10 cellular contexts compared by ENCODE assay signal in genomic region chr17:82744736-82745135, GRCh38. TPM values are rescaled to one million over a fixed set of nuclear protein-coding genes. Genes with fewer than 3 reads are reported as not detected.
DNase-seq lines count a peak whose midpoint lies in the region; ATAC-seq and TF ChIP-seq lines count a peak whose summit lies in the region.
"Not testable (repeated sequence)": the region's sequence is repeated elsewhere in the genome, so short reads cannot be mapped to it uniquely, and the experiment has no call there.
"Had no signal": no experiment of that assay in that cellular context is flagged by ENCODE, and none has a peak within 500 bp of the region (broad histone marks: within the 10 kb centered on the region; RNA-seq: fewer than 3 reads in every experiment).

No MANE protein-coding gene starts in this region.

- H4K20me1 ChIP-seq in GM23338 (replicated peaks; ENCODE audit: insufficient read depth), result not testable (repeated sequence)

- not testable (repeated sequence) for H3K4me3 ChIP-seq in GM23338; HAP-1; endodermal cell (ENCODE audit: low read length); lower lobe of right lung; upper lobe of right lung

- H3K9me3 ChIP-seq in HAP-1 (peaks cover 25% of the 10 kb centered on the region), endodermal cell (ENCODE audit: control insufficient read depth, low read length) (peaks cover 33% of the 10 kb centered on the region)
- not testable (repeated sequence) for H3K9me3 ChIP-seq in lower lobe of right lung, upper lobe of right lung

- 0 out of 2 replicates have a peak overlapping the region, but pooled peaks have one; percentile 20 for H3K4me2 ChIP-seq in GM23338

- not testable (repeated sequence) for H3K9ac ChIP-seq in endodermal cell (ENCODE audit: extremely low read depth, low read length, poor library complexity, severe bottlenecking)

- not testable (repeated sequence) for H3K9me2 ChIP-seq in GM23338 (ENCODE audit: insufficient read depth)

- H3K27ac Mint-ChIP-seq in GM23338, endodermal cell: not testable (repeated sequence)

- H3K79me2 ChIP-seq in GM23338 (replicated peaks; ENCODE audit: insufficient read depth), result not testable (repeated sequence)

- H3F3A ChIP-seq in GM23338 (replicated peaks; ENCODE audit: low read depth), result not testable (repeated sequence)

- in situ Hi-C loops in HAP-1 (cut with MboI; ENCODE audit: low sequenced_read_pairs), result not testable (repeated sequence)

- DNase-seq in GM23338 (ENCODE audit: low spot score) (peak; percentile 22), HAP-1 (ENCODE audit: low spot score in 2 of 2) (peak; percentile 85 to 86), NCI-H82 (lab: John Stamatoyannopoulos, UW) (peak; percentile 38), endodermal cell (peak; percentile 54), lower lobe of right lung (peak; percentile 17)
- DNase-seq in upper lobe of right lung, result not testable (repeated sequence)

- H3K4me3 Mint-ChIP-seq in GM23338, endodermal cell: not testable (repeated sequence)

- H3K9me3 Mint-ChIP-seq in GM23338 (peaks cover 39% of the 10 kb centered on the region), endodermal cell (peaks cover 49% of the 10 kb centered on the region)

- H3K4me1 ChIP-seq in GM23338 (ENCODE audit: insufficient read depth) (peaks cover 13% of the 10 kb centered on the region), HAP-1 (peaks cover 21% of the 10 kb centered on the region)
- H3K4me1 ChIP-seq in endodermal cell (ENCODE audit: control insufficient read depth, insufficient read depth, low read length); lower lobe of right lung; upper lobe of right lung: not testable (repeated sequence)

- H3K36me3 ChIP-seq in GM23338 (ENCODE audit: insufficient read depth), result peaks cover 25% of the 10 kb centered on the region
- H3K36me3 ChIP-seq in HAP-1 (replicated peaks), result peaks cover 46% of the 10 kb centered on the region
- peaks cover 55% of the 10 kb centered on the region for H3K36me3 ChIP-seq in endodermal cell (ENCODE audit: control insufficient read depth, insufficient read depth, low read length)
- H3K36me3 ChIP-seq in lower lobe of right lung, result peaks cover 34% of the 10 kb centered on the region
- H3K36me3 ChIP-seq in upper lobe of right lung, result peaks cover 23% of the 10 kb centered on the region

- 40 to 49% methylated on average over 1 to 5 of the region's 7 CpGs for WGBS in endodermal cell (ENCODE audit: insufficient coverage in 1 of 2, insufficient read length in 1 of 2), 2 experiments

- intact Hi-C loops in lower lobe of right lung (cut with DNase I); upper lobe of right lung (cut with DNase I): not testable (repeated sequence)

- H2AFZ ChIP-seq in GM23338, result not testable (repeated sequence)

- H3K36me3 Mint-ChIP-seq in GM23338 (ENCODE audit: low read depth) (peaks cover 62% of the 10 kb centered on the region), endodermal cell (ENCODE audit: low read depth) (peaks cover 73% of the 10 kb centered on the region)

- not testable (repeated sequence) for H3K27me3 Mint-ChIP-seq in GM23338 (ENCODE audit: insufficient read depth, low read depth, poor library complexity)
- peaks cover 12% of the 10 kb centered on the region for H3K27me3 Mint-ChIP-seq in endodermal cell (ENCODE audit: insufficient read depth)

- H3K4me1 Mint-ChIP-seq in GM23338, endodermal cell: not testable (repeated sequence)

- peak overlapping the region; percentile 63 for H3K27ac ChIP-seq in 22Rv1
- peak overlapping the region; percentile 26; the same call in 1 of the 2 replicates for H3K27ac ChIP-seq in GM23338 (ENCODE audit: low read depth)
- peak overlapping the region; percentile 51; the same call in 1 of the 2 replicates for H3K27ac ChIP-seq in VCaP
- not testable (repeated sequence) for H3K27ac ChIP-seq in endodermal cell (ENCODE audit: low read depth, low read length); lower lobe of right lung
- peak overlapping the region; percentile 17 for H3K27ac ChIP-seq in upper lobe of right lung

- peaks cover 10% of the 10 kb centered on the region; the same call in 1 of the 2 replicates for H3K27me3 ChIP-seq in GM23338 (ENCODE audit: insufficient read depth)
- H3K27me3 ChIP-seq in HAP-1 (ENCODE audit: low read depth); endodermal cell (ENCODE audit: control insufficient read depth, insufficient read depth, low read length, poor library complexity, severe bottlenecking); lower lobe of right lung (ENCODE audit: low read depth); upper lobe of right lung: not testable (repeated sequence)

- not testable (repeated sequence) for TF ChIP-seq CTCF in 22Rv1 (IDR thresholded peaks at IDR 0.05); GM23338 (conservative IDR thresholded peaks at IDR 0.05; ENCODE audit: low read depth in 2 of 2); VCaP (conservative IDR thresholded peaks at IDR 0.05); endodermal cell (conservative IDR thresholded peaks at IDR 0.05); lower lobe of right lung (IDR thresholded peaks at IDR 0.05); upper lobe of right lung (IDR thresholded peaks at IDR 0.05)

- ATAC-seq in GM23338, lower lobe of right lung, upper lobe of right lung: not testable (repeated sequence)

RNA-seq across cellular contexts. Expression of gene TBCD, which starts 7.1 kb away (rescaled TPM):
- 116 and 122 TPM in 2 replicates for total RNA-seq in GM23338 (2014; rRNA removed; shearing (Covaris generic))
- polyA plus RNA-seq in GM23338 (2016; fragmentation: Nextera tagmentation; extraction: Ambion mirVana), result 72.4 and 75.0 TPM in 2 replicates
- 100 to 1,000 TPM; 107 TPM for total RNA-seq in endodermal cell
- 107 TPM for polyA plus RNA-seq in endodermal cell (2013, experiment 1 of 2)
- 106 TPM for polyA plus RNA-seq in endodermal cell (2013, experiment 2 of 2)
- total RNA-seq in lower lobe of right lung, result 84.8 TPM
- total RNA-seq in upper lobe of right lung, result 84.5 TPM

RNA-seq across cellular contexts. Expression of gene FN3K, which starts 9.3 kb away (rescaled TPM):
- 11.0 and 12.9 TPM in 2 replicates for total RNA-seq in GM23338 (2014; rRNA removed; shearing (Covaris generic))
- polyA plus RNA-seq in GM23338 (2016; fragmentation: Nextera tagmentation; extraction: Ambion mirVana), result 5.3 TPM in 2 replicates
- 10 to 100 TPM; 24.7 to 35.6 TPM for total RNA-seq in endodermal cell
- 17.1 TPM for polyA plus RNA-seq in endodermal cell (2013, experiment 1 of 2)
- 17.1 TPM for polyA plus RNA-seq in endodermal cell (2013, experiment 2 of 2)
- 27.9 TPM for total RNA-seq in lower lobe of right lung
- total RNA-seq in upper lobe of right lung, result 27.4 TPM
- total RNA-seq: Daoy had no signal
- polyA plus RNA-seq: CD14-positive monocyte had no signal

RNA-seq across cellular contexts. Expression of gene FN3KRP, which starts 28.2 kb away (rescaled TPM):
- total RNA-seq in GM23338 (2014; rRNA removed; shearing (Covaris generic)), result 13.2 and 15.9 TPM in 2 replicates
- polyA plus RNA-seq in GM23338 (2016; fragmentation: Nextera tagmentation; extraction: Ambion mirVana), result 15.1 and 16.7 TPM in 2 replicates
- 10 to 100 TPM; 34.5 to 40.0 TPM for total RNA-seq in endodermal cell
- polyA plus RNA-seq in endodermal cell (2013, experiment 1 of 2), result 32.5 TPM
- 33.8 TPM for polyA plus RNA-seq in endodermal cell (2013, experiment 2 of 2)
- 28.1 TPM for total RNA-seq in lower lobe of right lung
- 21.4 TPM for total RNA-seq in upper lobe of right lung

RNA-seq across cellular contexts. Expression of gene RAB40B, which starts 46.2 kb away (rescaled TPM):
- 5.2 and 10.8 TPM in 2 replicates for total RNA-seq in GM23338 (2014; rRNA removed; shearing (Covaris generic))
- polyA plus RNA-seq in GM23338 (2016; fragmentation: Nextera tagmentation; extraction: Ambion mirVana), result 2.8 and 4.2 TPM in 2 replicates
- total RNA-seq in endodermal cell (1 to 10 TPM; 1.2 to 4.6 TPM), lower lobe of right lung (10.2 TPM), upper lobe of right lung (11.5 TPM)
- 7.2 TPM for polyA plus RNA-seq in endodermal cell (2013, experiment 1 of 2)
- polyA plus RNA-seq in endodermal cell (2013, experiment 2 of 2), result 5.1 TPM
